Comparison of ENCODE assay signal across 22 cellular contexts in the genomic region with DNA sequence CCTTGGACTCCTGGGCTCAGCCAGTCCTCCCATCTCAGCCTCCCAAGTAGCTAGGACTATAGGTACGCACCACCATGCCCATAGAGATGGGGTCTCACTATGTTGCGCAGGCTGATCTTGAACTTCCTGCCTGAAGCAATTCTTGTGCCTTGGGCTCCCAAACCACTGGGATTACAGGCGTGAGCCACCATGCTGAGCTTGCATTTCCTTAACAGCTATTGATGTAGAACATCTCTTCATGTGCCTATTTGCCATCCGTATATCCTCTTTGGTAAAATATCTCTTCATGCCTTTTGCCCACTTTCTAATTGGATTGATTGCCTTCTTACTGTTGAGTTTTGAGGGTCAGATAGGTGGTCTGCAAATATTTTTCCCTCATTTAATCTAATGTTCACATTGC.
DNase-seq lines count a peak whose midpoint lies in the region; ATAC-seq, FAIRE-seq and TF ChIP-seq lines count a peak whose summit lies in the region.
"Had no signal": no experiment of that assay in that cellular context is flagged by ENCODE, and none has a peak within 500 bp of the region (broad histone marks: within the 10 kb centered on the region; RNA-seq: fewer than 3 reads in every experiment).

No MANE protein-coding gene starts in this region.

- H3K18ac ChIP-seq in neuronal stem cell (ENCODE audit: low read length) = no peak overlapping the region

- in situ Hi-C loops in HepG2 (cut with HindIII; ENCODE audit: extremely low pct_ligation_motif_present, low pct_unique_long_range_greater_than_20kb) (no loop called here), K562 (cut with MboI) (no loop called here)

- no peak overlapping the region for H2AFZ ChIP-seq in HepG2 (ENCODE audit: low read length)
- no peak overlapping the region for H2AFZ ChIP-seq in K562 (ENCODE audit: low read depth, low read length)
- no peak overlapping the region for H2AFZ ChIP-seq in neuronal stem cell (ENCODE audit: low read length)

- no peak overlapping the region for H2AK5ac ChIP-seq in neuronal stem cell (ENCODE audit: low read depth, low read length)

- TF ChIP-seq EP300 in HepG2 (IDR thresholded peaks at IDR 0.05; ENCODE audit: low read depth in 2 of 2, low read length in 2 of 2) (no peak), HepG2 (CRISPR knock-in tag; IDR thresholded peaks at IDR 0.05; ENCODE audit: borderline replicate concordance) (no peak), K562 (IDR thresholded peaks at IDR 0.05; ENCODE audit: low read length) (no peak)

- peaks cover 15% of the 10 kb centered on the region for H3K4me1 Mint-ChIP-seq in progenitor cell of endocrine pancreas (ENCODE audit: low read depth)
- H3K4me1 Mint-ChIP-seq in activated T-cell treated with anti-CD3 and anti-CD28 coated beads, Interleukin-2, amount 50 U/mL, for 72 hours (ENCODE audit: low read depth) = peaks cover 12% of the 10 kb centered on the region

- no peak overlapping the region for H2BK5ac ChIP-seq in neuronal stem cell (ENCODE audit: low read length)

- TF ChIP-seq POLR2A in HepG2 (IDR thresholded peaks at IDR 0.05; ENCODE audit: insufficient read depth in 1 of 2, low read depth in 2 of 2, low read length in 2 of 2) (no peak), right lobe of liver (IDR thresholded peaks at IDR 0.05) (no peak), K562 (conservative IDR thresholded peaks at IDR 0.05) (no peak)

- peaks cover 1 to 3% of the 10 kb centered on the region in 2 experiments; a peak in 1 of 5 replicates for H3K27me3 ChIP-seq in HepG2 (ENCODE audit: control insufficient read depth in 1 of 2, insufficient read depth in 2 of 2, low read length in 2 of 2)
- H3K27me3 ChIP-seq in right lobe of liver = no peaks in the 10 kb centered on the region
- H3K27me3 ChIP-seq in K562 (ENCODE audit: control insufficient read depth in 2 of 2, insufficient read depth in 2 of 2, low read length in 2 of 2) = peaks cover 0 to 6% of the 10 kb centered on the region in 2 experiments; a peak in 2 of 5 replicates
- no peaks in the 10 kb centered on the region for H3K27me3 ChIP-seq in neuronal stem cell (ENCODE audit: control insufficient read depth in 3 of 3, insufficient read depth in 3 of 3, low read depth in 1 of 3, low read length in 3 of 3)
- H3K27me3 ChIP-seq: BLaER1 treated with 17β-estradiol and CSF1 and Interleukin-3, amounts not matched to agents 10 nM and 100 nM had no signal

- TF ChIP-seq CTCF in HepG2 (CRISPR knock-in tag; IDR thresholded peaks at IDR 0.05) (no peak), right lobe of liver (IDR thresholded peaks at IDR 0.05) (no peak), K562 (IDR thresholded peaks at IDR 0.05 in 2 of 3, conservative IDR thresholded peaks at IDR 0.05 in 1 of 3; ENCODE audit: insufficient read depth in 2 of 3, low read depth in 1 of 3, low read length in 3 of 3) (no peak), progenitor cell of endocrine pancreas (IDR thresholded peaks at IDR 0.05; ENCODE audit: unreplicated experiment) (no peak)

- WGBS in HepG2 (ENCODE audit: low lambda C conversion rate) = 56% methylated on average over 4 of the region's 4 CpGs
- 100% methylated on average over 2 of the region's 4 CpGs for WGBS in right lobe of liver (ENCODE audit: insufficient coverage, low coverage, low lambda C conversion rate, missing lambda C conversion rate)
- 0% methylated on average over 4 of the region's 4 CpGs for WGBS in K562 (ENCODE audit: insufficient coverage, low coverage, missing lambda C conversion rate)
- WGBS in neuronal stem cell (ENCODE audit: extremely low coverage in 2 of 2, insufficient read length in 2 of 2, insufficient replicate concordance in 1 of 2), 2 donors = no CpG with 5 or more reads among the region's 4 CpGs

- no peaks in the 10 kb centered on the region; the same call in 1 of the 2 replicates for H4K20me1 ChIP-seq in HepG2 (ENCODE audit: insufficient read depth, low read length)
- no peaks in the 10 kb centered on the region for H4K20me1 ChIP-seq in K562 (replicated peaks; ENCODE audit: control insufficient read depth, insufficient read depth, low read length)

- H3K4ac ChIP-seq in neuronal stem cell (ENCODE audit: low read length) = no peak overlapping the region

- peaks cover 22% of the 10 kb centered on the region for H3K27me3 Mint-ChIP-seq in progenitor cell of endocrine pancreas
- peaks cover 24% of the 10 kb centered on the region for H3K27me3 Mint-ChIP-seq in activated T-cell treated with anti-CD3 and anti-CD28 coated beads, Interleukin-2, amount 50 U/mL, for 72 hours (ENCODE audit: low read depth)
- H3K27me3 Mint-ChIP-seq: B cell; CD4-positive, alpha-beta T cell had no signal

- TF ChIP-seq RAD21 in HepG2 (CRISPR knock-in tag; IDR thresholded peaks at IDR 0.05) = no peak
- no peak for TF ChIP-seq RAD21 in K562 (CRISPR knock-in tag; conservative IDR thresholded peaks at IDR 0.05 in 1 of 2, IDR thresholded peaks at IDR 0.05 in 1 of 2)

- BruUV-seq in HepG2 (replicated peaks; lab: Mats Ljungman, UMichigan) (no TSS peak), K562 (replicated peaks; lab: Mats Ljungman, UMichigan) (no TSS peak)

- POLR2A ChIA-PET in HepG2 (lab: Yijun Ruan, JAX) = no interaction called here
- POLR2A ChIA-PET in K562 (lab: Yijun Ruan, JAX) = interaction anchor here (1.3 kb wide), 1 partner anchor 139 kb away, joined by 3 read pairs; no protein-coding TSS in a partner anchor

- no peak overlapping the region for H3K4me3 ChIP-seq in HepG2 (replicated peaks in 1 of 3; ENCODE audit: insufficient read depth in 1 of 3, low read depth in 2 of 3, low read length in 3 of 3)
- H3K4me3 ChIP-seq in right lobe of liver = no peak overlapping the region
- no peak overlapping the region for H3K4me3 ChIP-seq in K562
- H3K4me3 ChIP-seq in neuronal stem cell (ENCODE audit: low read length in 2 of 2) = peak overlapping the region in 1 of 2 donors; percentile 64
- H3K4me3 ChIP-seq: BLaER1 treated with 17β-estradiol and CSF1 and Interleukin-3, amounts not matched to agents 10 nM and 100 nM had no signal

- H3K9me3 Mint-ChIP-seq in progenitor cell of endocrine pancreas (ENCODE audit: low read depth) = peaks cover 3% of the 10 kb centered on the region
- H3K9me3 Mint-ChIP-seq in activated T-cell treated with anti-CD3 and anti-CD28 coated beads, Interleukin-2, amount 50 U/mL, for 72 hours = no peaks in the 10 kb centered on the region
- H3K9me3 Mint-ChIP-seq: CD4-positive, alpha-beta T cell; CD8-positive, alpha-beta T cell had no signal

- H2BK15ac ChIP-seq in neuronal stem cell (ENCODE audit: low read length) = no peak overlapping the region

- H3K9ac ChIP-seq in HepG2 (ENCODE audit: insufficient read depth, low read depth, low read length) (no peak overlapping the region), K562 (ENCODE audit: insufficient read depth in 1 of 2, low read depth in 2 of 2, low read length in 2 of 2) (no peak overlapping the region), neuronal stem cell (ENCODE audit: low read depth, low read length, poor library complexity) (no peak overlapping the region)
- H3K9ac ChIP-seq: BLaER1 treated with 17β-estradiol and CSF1 and Interleukin-3, amounts not matched to agents 10 nM and 100 nM had no signal

- H3K4me3 Mint-ChIP-seq in progenitor cell of endocrine pancreas (ENCODE audit: low read depth) = no peak overlapping the region
- no peak overlapping the region for H3K4me3 Mint-ChIP-seq in activated T-cell treated with anti-CD3 and anti-CD28 coated beads, Interleukin-2, amount 50 U/mL, for 72 hours
- H3K4me3 Mint-ChIP-seq: B cell; CD4-positive, alpha-beta T cell; CD8-positive, alpha-beta T cell had no signal

- H3K4me2 ChIP-seq in HepG2 (ENCODE audit: low read depth, low read length) = no peak overlapping the region
- no peak overlapping the region for H3K4me2 ChIP-seq in K562 (ENCODE audit: insufficient read depth, low read length)
- H3K4me2 ChIP-seq in neuronal stem cell (ENCODE audit: insufficient read depth, low read length, poor library complexity, severe bottlenecking) = no peak overlapping the region

- H3K9me3 ChIP-seq in HepG2 (ENCODE audit: low read length) (no peaks in the 10 kb centered on the region), right lobe of liver (no peaks in the 10 kb centered on the region), K562 (replicated peaks; ENCODE audit: control insufficient read depth, insufficient read depth, low read depth, low read length) (no peaks in the 10 kb centered on the region), neuronal stem cell (replicated peaks in 1 of 2; ENCODE audit: control insufficient read depth in 2 of 2, insufficient read depth in 1 of 2, low read depth in 1 of 2, low read length in 2 of 2) (peaks cover 0 to 3% of the 10 kb centered on the region in 2 donors)
- H3K9me3 ChIP-seq: Caco-2 had no signal

- no peak for ATAC-seq in HepG2
- ATAC-seq in right lobe of liver = no peak
- ATAC-seq in K562 = no peak
- no peak for ATAC-seq in activated T-cell treated with anti-CD3 and anti-CD28 coated beads, Interleukin-2, amount 50 U/mL, for 72 hours (replicated peaks in 1 of 2)
- ATAC-seq: CD8-positive, alpha-beta T cell had no signal

- H3K27ac Mint-ChIP-seq in progenitor cell of endocrine pancreas = no peak overlapping the region
- no peak overlapping the region for H3K27ac Mint-ChIP-seq in activated T-cell treated with anti-CD3 and anti-CD28 coated beads, Interleukin-2, amount 50 U/mL, for 72 hours
- H3K27ac Mint-ChIP-seq: B cell; CD4-positive, alpha-beta T cell; CD8-positive, alpha-beta T cell had no signal

- H3K36me3 Mint-ChIP-seq in progenitor cell of endocrine pancreas (ENCODE audit: insufficient read depth) = no peaks in the 10 kb centered on the region
- H3K36me3 Mint-ChIP-seq in activated T-cell treated with anti-CD3 and anti-CD28 coated beads, Interleukin-2, amount 50 U/mL, for 72 hours (ENCODE audit: insufficient read depth in 2 of 2) = no peaks in the 10 kb centered on the region
- H3K36me3 Mint-ChIP-seq: CD8-positive, alpha-beta T cell had no signal

- CTCF ChIA-PET in HepG2 (lab: Yijun Ruan, JAX; ENCODE audit: low intra/inter-chr PET ratio, low total read pairs) = no interaction called here
- CTCF ChIA-PET in K562 (lab: Yijun Ruan, JAX; ENCODE audit: low intra/inter-chr PET ratio) = no interaction called here

- DNase-seq in HepG2 (ENCODE audit: low spot score) (no peak), right lobe of liver (no peak), K562 (ENCODE audit: extremely low read depth in 1 of 4, low spot score in 3 of 4) (no peak), neuronal stem cell (ENCODE audit: low spot score) (no peak), cerebellar nuclear complex (lab: John Stamatoyannopoulos, UW) (no peak), progenitor cell of endocrine pancreas (ENCODE audit: low spot score, unreplicated experiment) (no peak)
- no peak for DNase-seq in activated T-cell treated with anti-CD3 and anti-CD28 coated beads, Interleukin-2, amount 50 U/mL, for 72 hours
- DNase-seq: 8988T; AML-193; Caco-2; Calu3; CD4-positive, alpha-beta T cell; CD8-positive, alpha-beta T cell; DMS79 treated with DMSO at 0.1 percent for 48 hours; GF-D8 had no signal

- no peaks in the 10 kb centered on the region for H3K4me1 ChIP-seq in HepG2 (ENCODE audit: insufficient read depth, low read length)
- H3K4me1 ChIP-seq in right lobe of liver = no peaks in the 10 kb centered on the region
- no peaks in the 10 kb centered on the region; a peak in 2 of 5 replicates for H3K4me1 ChIP-seq in K562 (replicated peaks in 1 of 2; ENCODE audit: control insufficient read depth in 2 of 2, insufficient read depth in 2 of 2, low read length in 2 of 2)
- H3K4me1 ChIP-seq in neuronal stem cell (ENCODE audit: control insufficient read depth in 2 of 2, insufficient read depth in 1 of 2, low read depth in 1 of 2, low read length in 2 of 2) = no peaks in the 10 kb centered on the region
- H3K4me1 ChIP-seq: Caco-2 had no signal

- H3K14ac ChIP-seq in neuronal stem cell (ENCODE audit: low read length) = peak overlapping the region; percentile 92

- no peaks in the 10 kb centered on the region for H3K9me1 ChIP-seq in K562 (ENCODE audit: control insufficient read depth, insufficient read depth, low read length)

- no peak overlapping the region for H4K91ac ChIP-seq in neuronal stem cell (ENCODE audit: low read depth, low read length, poor library complexity)

- H3K27ac ChIP-seq in HepG2 (ENCODE audit: extremely low read length, insufficient read depth, low read length) (no peak overlapping the region), right lobe of liver (no peak overlapping the region), K562 (ENCODE audit: extremely low read depth, low read depth, low read length) (no peak overlapping the region), neuronal stem cell (replicated peaks; ENCODE audit: low read length) (no peak overlapping the region)
- H3K27ac ChIP-seq: BLaER1 treated with 17β-estradiol and CSF1 and Interleukin-3, amounts not matched to agents 10 nM and 100 nM; C4-2B had no signal

- no peaks in the 10 kb centered on the region for H3K79me2 ChIP-seq in HepG2 (ENCODE audit: insufficient read depth, low read length)
- no peaks in the 10 kb centered on the region for H3K79me2 ChIP-seq in K562 (ENCODE audit: control insufficient read depth, insufficient read depth, low read length)

- H3K79me1 ChIP-seq in neuronal stem cell (ENCODE audit: low read depth, low read length) = no peaks in the 10 kb centered on the region

- intact Hi-C loops in HepG2 (cut with micrococcal nuclease; ENCODE audit: unreplicated experiment) = no loop called here
- intact Hi-C loops in right lobe of liver (cut with DNase I) = no loop called here
- intact Hi-C loops in K562 (cut with micrococcal nuclease) = no loop called here

- H3K23ac ChIP-seq in neuronal stem cell (ENCODE audit: low read depth, low read length, poor library complexity) = no peak overlapping the region

- no peak overlapping the region for H2BK120ac ChIP-seq in neuronal stem cell (ENCODE audit: low read depth, low read length)

- no peak overlapping the region for H2BK12ac ChIP-seq in neuronal stem cell (ENCODE audit: low read length)

- H3K36me3 ChIP-seq in HepG2 (replicated peaks in 1 of 2; ENCODE audit: control insufficient read depth in 1 of 2, insufficient read depth in 2 of 2, low read length in 2 of 2) (no peaks in the 10 kb centered on the region), right lobe of liver (no peaks in the 10 kb centered on the region), K562 (ENCODE audit: control insufficient read depth, insufficient read depth, low read length) (no peaks in the 10 kb centered on the region), neuronal stem cell (replicated peaks in 1 of 2; ENCODE audit: control insufficient read depth in 2 of 2, insufficient read depth in 2 of 2, low read length in 2 of 2) (no peaks in the 10 kb centered on the region)
- H3K36me3 ChIP-seq: BLaER1 treated with 17β-estradiol and CSF1 and Interleukin-3, amounts not matched to agents 10 nM and 100 nM had no signal

- FAIRE-seq in HepG2 (lab: Jason Lieb, UNC) (no peak), K562 (lab: Jason Lieb, UNC) (no peak)
- FAIRE-seq: A204.1, D721Med, G401.6, GM12891 had no signal

- no peak overlapping the region for H4K8ac ChIP-seq in neuronal stem cell (ENCODE audit: low read depth, low read length)

Comparison
In these comparisons a context has a peak if more than half of its experiments do, and no peak if none do; other contexts are left out.
1. Of the 241 proteins assayed by ChIP-seq in both HepG2 and K562: peak only in HepG2: MAFF and MAFK; only in K562: MAFG; in both: none; in neither: 238.